18 cellular contexts compared by ENCODE assay signal in genomic region chr7:151738925-151739324, GRCh38.
A peak's percentile ranks its signal among the peaks of the same experiment; 100 is the strongest.
DNase-seq lines count a peak whose midpoint lies in the region; ATAC-seq, FAIRE-seq and TF ChIP-seq lines count a peak whose summit lies in the region.
"Had no signal": no experiment of that assay in that cellular context is flagged by ENCODE, and none has a peak within 500 bp of the region (broad histone marks: within the 10 kb centered on the region; RNA-seq: fewer than 3 reads in every experiment).

No MANE protein-coding gene starts in this region.

- peak overlapping the region; percentile 72 for H3K27ac Mint-ChIP-seq in neural progenitor cell
- H3K27ac Mint-ChIP-seq: CD4-positive, CD25-positive, alpha-beta regulatory T cell; CD8-positive, alpha-beta T cell; GM23338 had no signal

- H3K9me3 Mint-ChIP-seq in neural progenitor cell: peaks cover 7% of the 10 kb centered on the region
- H3K9me3 Mint-ChIP-seq: CD8-positive, alpha-beta T cell had no signal

- peaks cover 3% of the 10 kb centered on the region for H3K36me3 Mint-ChIP-seq in neural progenitor cell

- H3K4me2 ChIP-seq in BLaER1 (no peak overlapping the region), K562 (ENCODE audit: insufficient read depth, low read length) (no peak overlapping the region), neural progenitor cell (no peak overlapping the region)
- H3K4me2 ChIP-seq: GM23338 had no signal

- ATAC-seq in K562: no peak
- ATAC-seq: CD8-positive, alpha-beta T cell; GM12878; GM23338 had no signal

- H3F3A ChIP-seq in neural progenitor cell (ENCODE audit: low read depth): peaks cover 33% of the 10 kb centered on the region

- TF ChIP-seq CTCF in K562 (IDR thresholded peaks at IDR 0.05 in 2 of 3, conservative IDR thresholded peaks at IDR 0.05 in 1 of 3; ENCODE audit: insufficient read depth in 2 of 3, low read depth in 1 of 3, low read length in 3 of 3) (no peak), neural progenitor cell (IDR thresholded peaks at IDR 0.05) (no peak), vagina (IDR thresholded peaks at IDR 0.05) (no peak)

- in situ Hi-C loops in K562 (cut with MboI): no loop called here

- POLR2A ChIA-PET in K562 (lab: Yijun Ruan, JAX): no interaction called here

- H3K36me3 ChIP-seq in BLaER1 (no peaks in the 10 kb centered on the region; the same call in 1 of the 2 replicates), K562 (ENCODE audit: control insufficient read depth, insufficient read depth, low read length) (no peaks in the 10 kb centered on the region), neural progenitor cell (no peaks in the 10 kb centered on the region), vagina (no peaks in the 10 kb centered on the region)

- BruUV-seq in K562 (replicated peaks; lab: Mats Ljungman, UMichigan): no TSS peak

- no peak for DNase-seq in K562 (ENCODE audit: extremely low read depth in 1 of 4, low spot score in 3 of 4)
- no peak for DNase-seq in neural progenitor cell (ENCODE audit: low spot score)
- no peak for DNase-seq in GM03348 (ENCODE audit: low spot score)
- no peak for DNase-seq in vagina (ENCODE audit: extremely low spot score in 2 of 2)
- DNase-seq in amygdala (lab: John Stamatoyannopoulos, UW): no peak
- DNase-seq: Caco-2; CD4-positive, CD25-positive, alpha-beta regulatory T cell; CD8-positive, alpha-beta T cell; DMS153; DND-41; HCEC 1CT had no signal

- CTCF ChIA-PET in K562 (lab: Yijun Ruan, JAX; ENCODE audit: low intra/inter-chr PET ratio): no interaction called here

- peaks cover 63% of the 10 kb centered on the region for H3K4me1 Mint-ChIP-seq in neural progenitor cell

- intact Hi-C loops in K562 (cut with micrococcal nuclease) (no loop called here), vagina (cut with DNase I) (no loop called here)

- H3K27me3 Mint-ChIP-seq in neural progenitor cell (ENCODE audit: insufficient read depth, low read depth): peaks cover 26% of the 10 kb centered on the region
- H3K27me3 Mint-ChIP-seq: CD4-positive, CD25-positive, alpha-beta regulatory T cell had no signal

- H2AFZ ChIP-seq in K562 (ENCODE audit: low read depth, low read length) (no peak overlapping the region), neural progenitor cell (replicated peaks) (no peak overlapping the region)
- H2AFZ ChIP-seq: GM23338 had no signal

- no peak for TF ChIP-seq POLR2A in K562 (conservative IDR thresholded peaks at IDR 0.05)
- TF ChIP-seq POLR2A in vagina (IDR thresholded peaks at IDR 0.05): no peak

- no peaks in the 10 kb centered on the region for H3K9me1 ChIP-seq in K562 (ENCODE audit: control insufficient read depth, insufficient read depth, low read length)

- H3K9ac ChIP-seq in BLaER1 (no peak overlapping the region), K562 (ENCODE audit: insufficient read depth in 1 of 2, low read depth in 2 of 2, low read length in 2 of 2) (no peak overlapping the region), neural progenitor cell (no peak overlapping the region)

- no peak for TF ChIP-seq RAD21 in K562 (CRISPR knock-in tag; conservative IDR thresholded peaks at IDR 0.05 in 1 of 2, IDR thresholded peaks at IDR 0.05 in 1 of 2)

- H3K9me3 ChIP-seq in BLaER1 (peaks cover 19% of the 10 kb centered on the region), K562 (replicated peaks; ENCODE audit: control insufficient read depth, insufficient read depth, low read depth, low read length) (peaks cover 2% of the 10 kb centered on the region), neural progenitor cell (ENCODE audit: low read depth) (no peaks in the 10 kb centered on the region), vagina (no peaks in the 10 kb centered on the region)

- 0 out of 2 replicates have a peak overlapping the region, but pooled peaks have one; percentile 2 for H3K4me3 ChIP-seq in BLaER1
- H3K4me3 ChIP-seq in K562: no peak overlapping the region
- H3K4me3 ChIP-seq in neural progenitor cell: no peak overlapping the region
- H3K4me3 ChIP-seq in vagina: no peak overlapping the region
- H3K4me3 ChIP-seq: GM12878, GM23338 had no signal

- H3K27ac ChIP-seq in BLaER1 (no peak overlapping the region), K562 (ENCODE audit: extremely low read depth, low read depth, low read length) (no peak overlapping the region), neural progenitor cell (no peak overlapping the region), vagina (no peak overlapping the region)
- H3K27ac ChIP-seq: C4-2B had no signal

- H3K4me3 Mint-ChIP-seq in neural progenitor cell: no peak overlapping the region
- H3K4me3 Mint-ChIP-seq: CD8-positive, alpha-beta T cell; GM23338 had no signal

- H3K27me3 ChIP-seq in BLaER1: no peaks in the 10 kb centered on the region
- H3K27me3 ChIP-seq in K562 (ENCODE audit: control insufficient read depth in 2 of 2, insufficient read depth in 2 of 2, low read length in 2 of 2): peaks cover 43 to 75% of the 10 kb centered on the region in 2 experiments
- peaks cover 7% of the 10 kb centered on the region for H3K27me3 ChIP-seq in neural progenitor cell
- H3K27me3 ChIP-seq in vagina: no peaks in the 10 kb centered on the region

- H4K20me1 ChIP-seq in BLaER1 (peaks cover 11% of the 10 kb centered on the region), K562 (replicated peaks; ENCODE audit: control insufficient read depth, insufficient read depth, low read length) (peaks cover 5% of the 10 kb centered on the region; the same call in 1 of the 2 replicates), neural progenitor cell (ENCODE audit: low read depth) (no peaks in the 10 kb centered on the region)

- peaks cover 83% of the 10 kb centered on the region for H3K4me1 ChIP-seq in BLaER1
- H3K4me1 ChIP-seq in K562 (replicated peaks in 1 of 2; ENCODE audit: control insufficient read depth in 2 of 2, insufficient read depth in 2 of 2, low read length in 2 of 2): peaks cover 0 to 6% of the 10 kb centered on the region in 2 experiments; a peak in 1 of 5 replicates
- H3K4me1 ChIP-seq in neural progenitor cell: peaks cover 45% of the 10 kb centered on the region
- H3K4me1 ChIP-seq in vagina: peaks cover 37% of the 10 kb centered on the region

- H3K79me2 ChIP-seq in K562 (ENCODE audit: control insufficient read depth, insufficient read depth, low read length) (no peaks in the 10 kb centered on the region), neural progenitor cell (ENCODE audit: low read depth) (no peaks in the 10 kb centered on the region)

- WGBS in K562 (ENCODE audit: insufficient coverage, low coverage, missing lambda C conversion rate): 7% methylated on average over 10 of the region's 10 CpGs

- no peak for TF ChIP-seq EP300 in K562 (IDR thresholded peaks at IDR 0.05; ENCODE audit: low read length)

- no peak for FAIRE-seq in K562 (lab: Jason Lieb, UNC)
- FAIRE-seq: G401.6, GM12878, GM18507, H54 had no signal

TF ChIP-seq in K562, 482 proteins besides CTCF, POLR2A, EP300 and RAD21:
- no peak for TF ChIP-seq KAT8 (IDR thresholded peaks at IDR 0.05; ENCODE audit: low read depth)
- TF ChIP-seq JUN (IDR thresholded peaks at IDR 0.05; ENCODE audit: borderline replicate concordance, low read depth, low read length): no peak
- TF ChIP-seq JUN (CRISPR knock-in tag; IDR thresholded peaks at IDR 0.05; ENCODE audit: borderline replicate concordance): no peak
- TF ChIP-seq USF2 (CRISPR knock-in tag; IDR thresholded peaks at IDR 0.05): peak; percentile 39
